Comparison of ENCODE assay signal across 8 cellular contexts in the genomic region with DNA sequence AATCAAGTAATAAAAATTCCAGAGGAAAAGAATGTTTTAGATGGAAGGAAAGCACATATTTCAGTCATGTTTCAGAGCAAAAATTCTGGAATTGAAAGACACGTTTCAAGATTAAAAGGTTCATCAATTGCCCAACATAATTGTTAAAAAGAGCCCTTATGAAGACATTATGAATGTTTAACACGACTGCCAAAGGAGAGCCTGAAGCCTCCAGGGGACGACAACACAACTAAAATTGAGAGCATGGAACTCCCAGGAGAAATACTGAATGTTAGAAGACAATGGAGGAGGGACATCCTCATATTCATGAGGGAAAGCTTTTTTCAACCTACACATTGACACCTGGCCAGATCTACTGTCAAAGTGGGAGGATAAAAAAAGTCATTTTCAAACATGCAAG. TPM values are rescaled to one million over a fixed set of nuclear protein-coding genes. Genes with fewer than 3 reads are reported as not detected.
DNase-seq lines count a peak whose midpoint lies in the region; ATAC-seq and TF ChIP-seq lines count a peak whose summit lies in the region.

No MANE protein-coding gene starts in this region.

- H3K36me3 Mint-ChIP-seq in Caco-2 (ENCODE audit: insufficient read depth, unreplicated experiment) (no peaks in the 10 kb centered on the region), HFFc6 (ENCODE audit: low read depth) (no peaks in the 10 kb centered on the region), memory B cell (no peaks in the 10 kb centered on the region)

- in situ Hi-C loops in brain microvascular endothelial cell (cut with HindIII; ENCODE audit: low pct_ligation_motif_present, low sequenced_read_pairs), result no loop called here

- no peak for TF ChIP-seq POLR2A in testis (IDR thresholded peaks at IDR 0.05)

- DNase-seq in Caco-2, result peak; percentile 62 to 73
- DNase-seq in HFFc6, result peak; percentile 25
- peak; percentile 79 for DNase-seq in SKM-1 treated with dmso at 0.1 percent for 144 hours (lab: John Stamatoyannopoulos, UW; ENCODE audit: unreplicated experiment)
- peak; percentile 12 for DNase-seq in brain microvascular endothelial cell
- peak; percentile 44 for DNase-seq in memory B cell (ENCODE audit: low spot score in 2 of 2)
- peak; percentile 73 for DNase-seq in testis

- H3K9me3 Mint-ChIP-seq in Caco-2 (ENCODE audit: unreplicated experiment) (no peaks in the 10 kb centered on the region), HFFc6 (no peaks in the 10 kb centered on the region), memory B cell (no peaks in the 10 kb centered on the region)

- no peaks in the 10 kb centered on the region for H3K4me1 ChIP-seq in Caco-2
- no peaks in the 10 kb centered on the region for H3K4me1 ChIP-seq in testis

- H3K9me3 ChIP-seq in Caco-2 (no peaks in the 10 kb centered on the region), testis (no peaks in the 10 kb centered on the region)

- H3K4me1 Mint-ChIP-seq in Caco-2 (ENCODE audit: low read depth, unreplicated experiment) (no peaks in the 10 kb centered on the region), HFFc6 (ENCODE audit: low read depth) (no peaks in the 10 kb centered on the region), memory B cell (peaks cover 11% of the 10 kb centered on the region)

- POLR2A ChIA-PET in Caco-2 (lab: Charles Lee), result no interaction called here

- WGBS in testis, 2 donors, result 12 to 23% methylated on average over 3 of the region's 3 CpGs

- intact Hi-C loops in Caco-2 (cut with micrococcal nuclease; ENCODE audit: unreplicated experiment), result loop anchor here (2.0 kb wide), 1 partner anchor 78 kb away; no protein-coding TSS in a partner anchor
- intact Hi-C loops in testis (cut with DNase I; ENCODE audit: low total_unique reads), result no loop called here

- CTCF ChIA-PET in Caco-2 (lab: Charles Lee), result no interaction called here

- H3K4me3 ChIP-seq in Caco-2 (ENCODE audit: low read depth, low read length) (no peak overlapping the region), brain microvascular endothelial cell (ENCODE audit: low read depth, low read length) (no peak overlapping the region), testis (no peak overlapping the region)

- H3K27me3 ChIP-seq in Caco-2 (replicated peaks; ENCODE audit: control insufficient read depth, insufficient read depth, low read length) (no peaks in the 10 kb centered on the region), brain microvascular endothelial cell (replicated peaks) (no peaks in the 10 kb centered on the region), testis (no peaks in the 10 kb centered on the region)

- H3K27ac ChIP-seq in brain microvascular endothelial cell (no peak overlapping the region), testis (no peak overlapping the region)

- TF ChIP-seq CTCF in Caco-2 (IDR thresholded peaks at IDR 0.05; ENCODE audit: insufficient read depth in 1 of 2, low read depth in 1 of 2, low read length in 1 of 2, severe bottlenecking in 1 of 2, unreplicated experiment in 1 of 2) (peak; percentile 58 to 74), HFFc6 (IDR thresholded peaks at IDR 0.05) (peak; percentile 71), brain microvascular endothelial cell (IDR thresholded peaks at IDR 0.05; ENCODE audit: low read depth, low read length, missing control alignments) (peak; percentile 40), testis (IDR thresholded peaks at IDR 0.05) (peak in 1 of 3 experiments; percentile 51)

- no TSS peak for BruUV-seq in Caco-2 (replicated peaks; lab: Mats Ljungman, UMichigan)

- H3K27me3 Mint-ChIP-seq in Caco-2 (ENCODE audit: insufficient read depth, unreplicated experiment), result peaks cover 14% of the 10 kb centered on the region
- H3K27me3 Mint-ChIP-seq in HFFc6 (ENCODE audit: insufficient read depth), result peaks cover 2% of the 10 kb centered on the region; the same call in 1 of the 2 replicates
- no peaks in the 10 kb centered on the region for H3K27me3 Mint-ChIP-seq in memory B cell

- H3K4me3 Mint-ChIP-seq in Caco-2 (ENCODE audit: unreplicated experiment) (no peak overlapping the region), HFFc6 (no peak overlapping the region), memory B cell (no peak overlapping the region)

- ATAC-seq in memory B cell (ENCODE audit: low read depth), result peak; percentile 36
- no peak for ATAC-seq in GM21367 (IDR thresholded peaks at IDR 0.05; ENCODE audit: unreplicated experiment)
- no peak for ATAC-seq in GM21576 (IDR thresholded peaks at IDR 0.05; ENCODE audit: unreplicated experiment)

- H3K27ac Mint-ChIP-seq in Caco-2 (ENCODE audit: unreplicated experiment) (no peak overlapping the region), HFFc6 (no peak overlapping the region), memory B cell (peak overlapping the region; percentile 48)

- H3K36me3 ChIP-seq in Caco-2 (ENCODE audit: control insufficient read depth, insufficient read depth, low read length), result no peaks in the 10 kb centered on the region
- H3K36me3 ChIP-seq in brain microvascular endothelial cell (replicated peaks), result no peaks in the 10 kb centered on the region
- H3K36me3 ChIP-seq in testis (ENCODE audit: low read depth, missing control alignments), result no peaks in the 10 kb centered on the region

RNA-seq across cellular contexts. Expression of a gene that starts 16.0 kb away (rescaled TPM):
- total RNA-seq in Caco-2 (2022) (not detected in 2 replicates), testis (not detected)
- not detected for total RNA-seq in HFFc6 (2021; fragmentation: NEBNext Ultra II Directional; extraction: Animal tissue kit (Norgen Biotek cat#: 25700))
- polyA plus RNA-seq in testis (ENCODE audit: insufficient read depth, low read depth, low replicate concordance), result not detected

RNA-seq across cellular contexts. Expression of a gene that starts 21.4 kb away (rescaled TPM):
- total RNA-seq in Caco-2 (2022) (not detected in 2 replicates), testis (not detected)
- not detected for total RNA-seq in HFFc6 (2021; fragmentation: NEBNext Ultra II Directional; extraction: Animal tissue kit (Norgen Biotek cat#: 25700))
- not detected for polyA plus RNA-seq in testis (ENCODE audit: insufficient read depth, low read depth, low replicate concordance)

RNA-seq across cellular contexts. Expression of a gene that starts 26.2 kb away (rescaled TPM):
- total RNA-seq in Caco-2 (2022), result not detected in 2 replicates
- not detected for total RNA-seq in HFFc6 (2021; fragmentation: NEBNext Ultra II Directional; extraction: Animal tissue kit (Norgen Biotek cat#: 25700))
- not detected for total RNA-seq in testis
- not detected for polyA plus RNA-seq in testis (ENCODE audit: insufficient read depth, low read depth, low replicate concordance)

RNA-seq across cellular contexts. Expression of a gene that starts 36.5 kb away (rescaled TPM):
- total RNA-seq in Caco-2 (2022) (not detected in 2 replicates), testis (not detected)
- not detected for total RNA-seq in HFFc6 (2021; fragmentation: NEBNext Ultra II Directional; extraction: Animal tissue kit (Norgen Biotek cat#: 25700))
- not detected for polyA plus RNA-seq in testis (ENCODE audit: insufficient read depth, low read depth, low replicate concordance)

RNA-seq across cellular contexts. Expression of a gene that starts 44.3 kb away (rescaled TPM):
- total RNA-seq in Caco-2 (2022) (not detected in 2 replicates), testis (not detected)
- not detected for total RNA-seq in HFFc6 (2021; fragmentation: NEBNext Ultra II Directional; extraction: Animal tissue kit (Norgen Biotek cat#: 25700))
- not detected for polyA plus RNA-seq in testis (ENCODE audit: insufficient read depth, low read depth, low replicate concordance)

Comparison
In these comparisons a context has a peak if more than half of its experiments do, and no peak if none do; other contexts are left out.
1. DNase-seq: peak in every context shown above with its lines; median percentile 79 in SKM-1 treated with dmso at 0.1 percent for 144 hours; 73 in testis; 68 in Caco-2; 44 in memory B cell; 25 in HFFc6; 12 in brain microvascular endothelial cell.